In the genomic region with DNA sequence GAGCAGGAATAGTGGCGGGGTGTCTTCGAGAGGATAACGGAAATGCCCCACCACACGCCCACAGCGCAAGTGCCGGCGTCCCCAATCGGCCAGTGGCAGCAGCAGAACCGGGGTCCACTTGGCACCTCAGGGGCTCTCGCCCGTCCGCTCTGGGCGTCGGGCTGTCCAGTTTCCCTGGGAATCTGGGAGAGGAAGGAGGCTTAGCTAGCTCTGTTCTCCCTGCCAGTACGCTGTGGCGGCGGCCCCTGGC, we compare ENCODE assay signal across 8 cellular contexts. TPM values are rescaled to one million over a fixed set of nuclear protein-coding genes. Genes with fewer than 3 reads are reported as not detected.
A peak's percentile ranks its signal among the peaks of the same experiment; 100 is the strongest.
DNase-seq lines count a peak whose midpoint lies in the region; ATAC-seq, FAIRE-seq and TF ChIP-seq lines count a peak whose summit lies in the region.

No MANE protein-coding gene starts in this region.

- H3K9me3 ChIP-seq in A549 (no peaks in the 10 kb centered on the region), vagina (no peaks in the 10 kb centered on the region)

- peak in 1 of 2 experiments; percentile 46 for DNase-seq in A549 (ENCODE audit: low read depth in 1 of 2, low spot score in 1 of 2)
- peak; percentile 44 for DNase-seq in activated CD4-positive, alpha-beta T cell treated with anti-CD3 and anti-CD28 coated beads for 48 hours
- DNase-seq in nephron progenitor cell, result no peak
- DNase-seq in vagina (ENCODE audit: extremely low spot score in 2 of 2), result no peak
- no peak for DNase-seq in activated CD4-positive, CD25-positive, alpha-beta regulatory T cell (lab: John Stamatoyannopoulos, UW)

- H3K4me2 ChIP-seq in A549, result peak overlapping the region; percentile 88

- peak overlapping the region; percentile 86 for H3K4me3 Mint-ChIP-seq in nephron progenitor cell

- H3K27ac Mint-ChIP-seq in nephron progenitor cell, result no peak overlapping the region

- H3K27me3 Mint-ChIP-seq in nephron progenitor cell (ENCODE audit: low read depth, poor library complexity), result peaks cover 19% of the 10 kb centered on the region

- H3K27ac ChIP-seq in A549 (peak overlapping the region; percentile 95 to 96), vagina (peak overlapping the region; percentile 95)

- FAIRE-seq in A549 (lab: Jason Lieb, UNC), result no peak

- WGBS in A549 (ENCODE audit: missing lambda C conversion rate), result 34% methylated on average over 14 of the region's 17 CpGs

- no peaks in the 10 kb centered on the region for H3K27me3 ChIP-seq in vagina

- H3K4me1 ChIP-seq in A549, result peaks cover 16% of the 10 kb centered on the region
- peaks cover 16% of the 10 kb centered on the region for H3K4me1 ChIP-seq in vagina

- TF ChIP-seq POLR2A in A549 (IDR thresholded peaks at IDR 0.05; ENCODE audit: low read length) (no peak), vagina (IDR thresholded peaks at IDR 0.05) (no peak)

- ATAC-seq in A549 (peak; percentile 20 to 44; a peak in 5 of 6 replicates), GM18870 (IDR thresholded peaks at IDR 0.05; ENCODE audit: unreplicated experiment) (peak; percentile 7), HG03139 (IDR thresholded peaks at IDR 0.05; ENCODE audit: unreplicated experiment) (peak; percentile 21), esophagus mucosa (peak; percentile 37)

- CTCF ChIA-PET in A549 (lab: Yijun Ruan, JAX), result interaction anchor here (0.7 to 5.4 kb wide), 25 partner anchors 10 to 239 kb away, joined by 3 to 74 read pairs (median 4); no protein-coding TSS in a partner anchor

- H3K9me3 Mint-ChIP-seq in nephron progenitor cell, result no peaks in the 10 kb centered on the region

- no peak for TF ChIP-seq EP300 in A549 (IDR thresholded peaks at IDR 0.05)

- no peaks in the 10 kb centered on the region for H3K36me3 Mint-ChIP-seq in nephron progenitor cell (ENCODE audit: low read depth)

- no peak for TF ChIP-seq CTCF in A549 (IDR thresholded peaks at IDR 0.05)
- TF ChIP-seq CTCF in nephron progenitor cell (IDR thresholded peaks at IDR 0.05), result no peak
- TF ChIP-seq CTCF in vagina (IDR thresholded peaks at IDR 0.05), result no peak

- no peak for TF ChIP-seq RAD21 in A549 (conservative IDR thresholded peaks at IDR 0.05 in 1 of 2, IDR thresholded peaks at IDR 0.05 in 1 of 2)

- intact Hi-C loops in vagina (cut with DNase I), result loop anchor here (10.0 kb wide), 2 partner anchors 94 to 186 kb away; a partner anchor contains a TSS

- H3K4me1 Mint-ChIP-seq in nephron progenitor cell, result peaks cover 34% of the 10 kb centered on the region

- POLR2A ChIA-PET in A549 (lab: Yijun Ruan, JAX), result interaction anchor here (0.6 to 3.6 kb wide), 10 partner anchors 10 to 225 kb away, joined by 3 to 41 read pairs (median 6); a partner anchor contains a TSS

- H3K4me3 ChIP-seq in A549 (peak overlapping the region; percentile 59), vagina (peak overlapping the region; percentile 82 to 91)

- H3K36me3 ChIP-seq in vagina, result no peaks in the 10 kb centered on the region

TF ChIP-seq in A549, 52 proteins besides CTCF, POLR2A, EP300 and RAD21:
- TF ChIP-seq, protein P1, sequence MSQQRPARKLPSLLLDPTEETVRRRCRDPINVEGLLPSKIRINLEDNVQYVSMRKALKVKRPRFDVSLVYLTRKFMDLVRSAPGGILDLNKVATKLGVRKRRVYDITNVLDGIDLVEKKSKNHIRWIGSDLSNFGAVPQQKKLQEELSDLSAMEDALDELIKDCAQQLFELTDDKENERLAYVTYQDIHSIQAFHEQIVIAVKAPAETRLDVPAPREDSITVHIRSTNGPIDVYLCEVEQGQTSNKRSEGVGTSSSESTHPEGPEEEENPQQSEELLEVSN (IDR thresholded peaks at IDR 0.05; ENCODE audit: borderline replicate concordance, low read depth), result 0 out of 2 replicates have a peak, but pooled peaks have one; percentile 31
- TF ChIP-seq HOXB13 (CRISPR knock-in tag; IDR thresholded peaks at IDR 0.05; ENCODE audit: low read depth) (no peak), NR3C1 (IDR thresholded peaks at IDR 0.05) (no peak)
TF ChIP-seq in A549: peak in this region for 1.

RNA-seq across cellular contexts. Expression of a gene that starts 53.7 kb away (rescaled TPM):
- not detected in 2 replicates for polyA plus RNA-seq in A549 (2011; rRNA removed)
- not detected in 2 replicates for polyA plus RNA-seq in A549 (2012; cell fraction: cytosol; rRNA removed)
- not detected in 2 replicates for polyA plus RNA-seq in A549 (2012; cell fraction: nucleus; rRNA removed)
- polyA plus RNA-seq in A549 (2017; fragmentation: RNase III; extraction: RNeasy Plus Mini Kit Qiagen cat#74134 plus additional on column Dnase treatment), result not detected in 3 replicates
- polyA minus RNA-seq in A549 (2011; rRNA and poly(A)+ RNA removed), result not detected in 2 replicates
- total RNA-seq in esophagus mucosa, result not detected
- total RNA-seq in vagina, result not detected
